In the genomic region with DNA sequence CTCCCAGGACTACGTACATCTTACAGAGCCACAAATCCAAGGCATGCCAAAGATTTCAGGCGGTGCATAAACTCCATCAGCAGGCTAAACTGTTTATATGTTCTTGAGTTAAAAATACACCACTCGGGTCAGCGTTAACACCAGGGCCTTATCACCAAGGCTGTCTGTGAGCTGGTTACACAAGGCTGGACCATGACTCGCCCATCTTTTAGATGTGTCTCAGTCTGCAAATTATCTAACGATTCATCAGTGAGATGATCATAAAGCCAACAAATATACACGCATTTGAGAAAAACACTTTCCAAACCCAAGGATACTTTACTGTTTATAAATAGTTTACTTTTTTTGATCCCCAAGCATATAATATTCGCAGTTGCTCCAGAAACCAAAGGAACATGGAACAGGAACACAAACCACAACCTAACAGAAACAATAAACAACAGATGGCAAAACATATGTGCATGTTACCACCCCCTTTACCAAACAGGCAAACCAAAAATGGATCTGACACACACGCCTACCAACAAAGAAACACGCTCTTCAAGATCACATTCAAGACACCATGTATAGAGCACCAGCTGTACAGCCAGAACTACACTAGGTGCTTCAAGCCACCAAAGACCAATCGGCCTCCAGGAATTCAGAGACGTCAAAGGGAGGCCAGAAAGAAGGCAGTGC, we compare ENCODE assay signal across 9 cellular contexts. TPM values are rescaled to one million over a fixed set of nuclear protein-coding genes. Genes with fewer than 3 reads are reported as not detected.
A peak's percentile ranks its signal among the peaks of the same experiment; 100 is the strongest.
DNase-seq lines count a peak whose midpoint lies in the region; ATAC-seq and TF ChIP-seq lines count a peak whose summit lies in the region.
"Had no signal": no experiment of that assay in that cellular context is flagged by ENCODE, and none has a peak within 500 bp of the region (broad histone marks: within the 10 kb centered on the region; RNA-seq: fewer than 3 reads in every experiment).

No MANE protein-coding gene starts in this region.

- no peak for TF ChIP-seq POLR2A in gastrocnemius medialis (IDR thresholded peaks at IDR 0.05)

- no peaks in the 10 kb centered on the region for H3K36me3 ChIP-seq in gastrocnemius medialis

- POLR2A ChIA-PET in T-cell (lab: Charles Lee), result interaction anchor here (0.9 to 1.1 kb wide), 2 partner anchors 9 to 151 kb away, joined by 3 to 4 read pairs; no protein-coding TSS in a partner anchor

- no peaks in the 10 kb centered on the region for H3K27me3 ChIP-seq in gastrocnemius medialis

- CTCF ChIA-PET in T-cell (lab: Charles Lee), result interaction anchor here (0.9 to 1.3 kb wide), 2 partner anchors 12 to 78 kb away, joined by 3 read pairs; no protein-coding TSS in a partner anchor

- no peak for TF ChIP-seq CTCF in fibroblast of villous mesenchyme (IDR thresholded peaks at IDR 0.05; ENCODE audit: insufficient read depth, low read depth, low read length)
- TF ChIP-seq CTCF in gastrocnemius medialis (IDR thresholded peaks at IDR 0.05 in 4 of 5, conservative IDR thresholded peaks at IDR 0.05 in 1 of 5), result no peak
- no peak for TF ChIP-seq CTCF in omental fat pad (IDR thresholded peaks at IDR 0.05)

- ATAC-seq in T-cell (replicated peaks in 1 of 4) (no peak), gastrocnemius medialis (peak in 1 of 2 donors; percentile 37), SK-N-SH treated with all-trans-retinoic acid at 6 μM for 48 hours (no peak), HG02798 (IDR thresholded peaks at IDR 0.05; ENCODE audit: poor library complexity, unreplicated experiment) (no peak), omental fat pad (ENCODE audit: low FRiP score) (no peak)

- no peaks in the 10 kb centered on the region for H3K27me3 Mint-ChIP-seq in T-cell

- H3K36me3 Mint-ChIP-seq in T-cell, result peaks cover 8% of the 10 kb centered on the region

- peaks cover 93 to 97% of the 10 kb centered on the region in 2 donors for H3K4me1 ChIP-seq in gastrocnemius medialis

- H3K4me3 ChIP-seq in fibroblast of villous mesenchyme (ENCODE audit: low read depth, low read length), result no peak overlapping the region
- no peak overlapping the region for H3K4me3 ChIP-seq in gastrocnemius medialis

- H3K4me3 Mint-ChIP-seq in T-cell, result peak overlapping the region in 1 of 3 donors; percentile 6

- no peaks in the 10 kb centered on the region for H3K9me3 Mint-ChIP-seq in T-cell

- DNase-seq in EL, result peak; percentile 55
- DNase-seq in T-cell, result no peak
- DNase-seq in fibroblast of villous mesenchyme (ENCODE audit: low read depth), result peak; percentile 98
- peak; percentile 35 for DNase-seq in gastrocnemius medialis
- DNase-seq in germinal center (ENCODE audit: low spot score), result no peak
- DNase-seq in omental fat pad (ENCODE audit: low spot score), result no peak
- DNase-seq: GF-D8 had no signal

- peak overlapping the region; percentile 92 to 96 (median 94) for H3K27ac ChIP-seq in gastrocnemius medialis

- H3K4me1 Mint-ChIP-seq in T-cell, result peaks cover 64 to 86% (median 69%) of the 10 kb centered on the region in 3 donors

- intact Hi-C loops in gastrocnemius medialis (cut with DNase I; ENCODE audit: low total_unique reads), result loop anchor here (2.0 kb wide), 2 partner anchors 13 to 59 kb away; no protein-coding TSS in a partner anchor

- H3K9me3 ChIP-seq in gastrocnemius medialis, result no peaks in the 10 kb centered on the region

- in situ Hi-C loops in gastrocnemius medialis (cut with MboI; ENCODE audit: low sequenced_read_pairs in 4 of 4), result no loop called here

- H3K27ac Mint-ChIP-seq in T-cell, result peak overlapping the region; percentile 2 to 74

TF ChIP-seq in SK-N-SH treated with all-trans-retinoic acid at 6 μM for 48 hours, 23 proteins besides CTCF, POLR2A, EP300 and RAD21:
- TF ChIP-seq SNAI2 (CRISPR knock-in tag; IDR thresholded peaks at IDR 0.05) (no peak), GLIS3 (CRISPR knock-in tag; IDR thresholded peaks at IDR 0.05) (no peak), ZNF70 (CRISPR knock-in tag; IDR thresholded peaks at IDR 0.05) (no peak)
- TF ChIP-seq, protein P1, sequence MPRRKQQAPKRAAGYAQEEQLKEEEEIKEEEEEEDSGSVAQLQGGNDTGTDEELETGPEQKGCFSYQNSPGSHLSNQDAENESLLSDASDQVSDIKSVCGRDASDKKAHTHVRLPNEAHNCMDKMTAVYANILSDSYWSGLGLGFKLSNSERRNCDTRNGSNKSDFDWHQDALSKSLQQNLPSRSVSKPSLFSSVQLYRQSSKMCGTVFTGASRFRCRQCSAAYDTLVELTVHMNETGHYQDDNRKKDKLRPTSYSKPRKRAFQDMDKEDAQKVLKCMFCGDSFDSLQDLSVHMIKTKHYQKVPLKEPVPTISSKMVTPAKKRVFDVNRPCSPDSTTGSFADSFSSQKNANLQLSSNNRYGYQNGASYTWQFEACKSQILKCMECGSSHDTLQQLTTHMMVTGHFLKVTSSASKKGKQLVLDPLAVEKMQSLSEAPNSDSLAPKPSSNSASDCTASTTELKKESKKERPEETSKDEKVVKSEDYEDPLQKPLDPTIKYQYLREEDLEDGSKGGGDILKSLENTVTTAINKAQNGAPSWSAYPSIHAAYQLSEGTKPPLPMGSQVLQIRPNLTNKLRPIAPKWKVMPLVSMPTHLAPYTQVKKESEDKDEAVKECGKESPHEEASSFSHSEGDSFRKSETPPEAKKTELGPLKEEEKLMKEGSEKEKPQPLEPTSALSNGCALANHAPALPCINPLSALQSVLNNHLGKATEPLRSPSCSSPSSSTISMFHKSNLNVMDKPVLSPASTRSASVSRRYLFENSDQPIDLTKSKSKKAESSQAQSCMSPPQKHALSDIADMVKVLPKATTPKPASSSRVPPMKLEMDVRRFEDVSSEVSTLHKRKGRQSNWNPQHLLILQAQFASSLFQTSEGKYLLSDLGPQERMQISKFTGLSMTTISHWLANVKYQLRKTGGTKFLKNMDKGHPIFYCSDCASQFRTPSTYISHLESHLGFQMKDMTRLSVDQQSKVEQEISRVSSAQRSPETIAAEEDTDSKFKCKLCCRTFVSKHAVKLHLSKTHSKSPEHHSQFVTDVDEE (CRISPR knock-in tag; IDR thresholded peaks at IDR 0.05), result no peak
- TF ChIP-seq, protein P2, sequence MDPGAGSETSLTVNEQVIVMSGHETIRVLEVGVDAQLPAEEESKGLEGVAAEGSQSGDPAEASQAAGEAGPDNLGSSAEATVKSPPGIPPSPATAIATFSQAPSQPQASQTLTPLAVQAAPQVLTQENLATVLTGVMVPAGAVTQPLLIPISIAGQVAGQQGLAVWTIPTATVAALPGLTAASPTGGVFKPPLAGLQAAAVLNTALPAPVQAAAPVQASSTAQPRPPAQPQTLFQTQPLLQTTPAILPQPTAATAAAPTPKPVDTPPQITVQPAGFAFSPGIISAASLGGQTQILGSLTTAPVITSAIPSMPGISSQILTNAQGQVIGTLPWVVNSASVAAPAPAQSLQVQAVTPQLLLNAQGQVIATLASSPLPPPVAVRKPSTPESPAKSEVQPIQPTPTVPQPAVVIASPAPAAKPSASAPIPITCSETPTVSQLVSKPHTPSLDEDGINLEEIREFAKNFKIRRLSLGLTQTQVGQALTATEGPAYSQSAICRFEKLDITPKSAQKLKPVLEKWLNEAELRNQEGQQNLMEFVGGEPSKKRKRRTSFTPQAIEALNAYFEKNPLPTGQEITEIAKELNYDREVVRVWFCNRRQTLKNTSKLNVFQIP (CRISPR knock-in tag; IDR thresholded peaks at IDR 0.05; ENCODE audit: borderline replicate concordance, low read depth), result no peak
- TF ChIP-seq, protein P3, sequence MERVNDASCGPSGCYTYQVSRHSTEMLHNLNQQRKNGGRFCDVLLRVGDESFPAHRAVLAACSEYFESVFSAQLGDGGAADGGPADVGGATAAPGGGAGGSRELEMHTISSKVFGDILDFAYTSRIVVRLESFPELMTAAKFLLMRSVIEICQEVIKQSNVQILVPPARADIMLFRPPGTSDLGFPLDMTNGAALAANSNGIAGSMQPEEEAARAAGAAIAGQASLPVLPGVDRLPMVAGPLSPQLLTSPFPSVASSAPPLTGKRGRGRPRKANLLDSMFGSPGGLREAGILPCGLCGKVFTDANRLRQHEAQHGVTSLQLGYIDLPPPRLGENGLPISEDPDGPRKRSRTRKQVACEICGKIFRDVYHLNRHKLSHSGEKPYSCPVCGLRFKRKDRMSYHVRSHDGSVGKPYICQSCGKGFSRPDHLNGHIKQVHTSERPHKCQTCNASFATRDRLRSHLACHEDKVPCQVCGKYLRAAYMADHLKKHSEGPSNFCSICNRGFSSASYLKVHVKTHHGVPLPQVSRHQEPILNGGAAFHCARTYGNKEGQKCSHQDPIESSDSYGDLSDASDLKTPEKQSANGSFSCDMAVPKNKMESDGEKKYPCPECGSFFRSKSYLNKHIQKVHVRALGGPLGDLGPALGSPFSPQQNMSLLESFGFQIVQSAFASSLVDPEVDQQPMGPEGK (CRISPR knock-in tag; IDR thresholded peaks at IDR 0.05; ENCODE audit: borderline replicate concordance), result no peak
- TF ChIP-seq, protein P4, sequence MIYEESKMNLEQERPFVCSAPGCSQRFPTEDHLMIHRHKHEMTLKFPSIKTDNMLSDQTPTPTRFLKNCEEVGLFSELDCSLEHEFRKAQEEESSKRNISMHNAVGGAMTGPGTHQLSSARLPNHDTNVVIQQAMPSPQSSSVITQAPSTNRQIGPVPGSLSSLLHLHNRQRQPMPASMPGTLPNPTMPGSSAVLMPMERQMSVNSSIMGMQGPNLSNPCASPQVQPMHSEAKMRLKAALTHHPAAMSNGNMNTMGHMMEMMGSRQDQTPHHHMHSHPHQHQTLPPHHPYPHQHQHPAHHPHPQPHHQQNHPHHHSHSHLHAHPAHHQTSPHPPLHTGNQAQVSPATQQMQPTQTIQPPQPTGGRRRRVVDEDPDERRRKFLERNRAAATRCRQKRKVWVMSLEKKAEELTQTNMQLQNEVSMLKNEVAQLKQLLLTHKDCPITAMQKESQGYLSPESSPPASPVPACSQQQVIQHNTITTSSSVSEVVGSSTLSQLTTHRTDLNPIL (CRISPR knock-in tag; IDR thresholded peaks at IDR 0.05; ENCODE audit: low read depth), result no peak

RNA-seq across cellular contexts. Expression of a gene that starts 15.4 kb away (rescaled TPM):
- total RNA-seq in T-cell (10 to 100 TPM; 33.5 to 49.8 (median 41.1) TPM), fibroblast of villous mesenchyme (10.4 and 17.1 TPM in 2 replicates), gastrocnemius medialis (100 to 1,000 TPM in 1 of 4 donors, 10 to 100 TPM in 3; 45.3 to 103 (median 58.6) TPM), omental fat pad (10 to 100 TPM; 44.2 to 96.2 (median 57.6) TPM)

Comparison
In these comparisons a context has a peak if more than half of its experiments do, and no peak if none do; other contexts are left out.
1. DNase-seq: peak in EL (single experiment), fibroblast of villous mesenchyme (single experiment) and gastrocnemius medialis (2 of 2); none in T-cell (0 of 34), germinal center (single experiment) and omental fat pad (single experiment).